In the genomic region with DNA sequence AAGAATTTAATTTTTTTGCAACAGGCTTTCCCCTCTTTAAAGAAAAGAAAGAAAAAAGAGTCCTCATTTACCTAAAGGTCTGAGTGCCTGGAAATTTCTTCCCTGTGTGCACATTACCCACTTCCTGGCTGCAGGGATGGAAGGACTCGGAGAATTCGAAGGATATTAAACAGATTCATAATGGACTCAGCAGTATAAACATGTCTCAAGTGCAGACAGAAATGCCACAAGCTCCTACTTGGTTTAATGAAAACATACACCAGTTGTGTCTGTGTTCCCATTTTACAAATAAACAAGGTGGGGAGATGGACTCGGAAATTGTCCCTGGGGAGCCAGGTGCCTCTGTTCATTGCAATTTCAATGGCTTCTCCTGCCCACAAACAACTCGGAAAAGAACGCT, we compare ENCODE assay signal across 23 cellular contexts. TPM values are rescaled to one million over a fixed set of nuclear protein-coding genes. Genes with fewer than 3 reads are reported as not detected.
"Had no signal": no experiment of that assay in that cellular context is flagged by ENCODE, and none has a peak within 500 bp of the region (broad histone marks: within the 10 kb centered on the region; RNA-seq: fewer than 3 reads in every experiment).

No MANE protein-coding gene starts in this region.

- ATAC-seq: effector memory CD8-positive, alpha-beta T cell; gastrocnemius medialis; left cardiac atrium; lower lobe of right lung; psoas muscle; right lobe of liver; stimulated activated effector memory CD8-positive, alpha-beta T cell treated with anti-CD3 and anti-CD28 coated beads, Interleukin-12 subunit alpha, Interleukin-12 subunit beta, amount 100 ng/mL, for 72 hours; stimulated activated naive CD8-positive, alpha-beta T cell treated with anti-CD3 and anti-CD28 coated beads, Interleukin-15, Interleukin-2, amounts not matched to agents 100 U/mL and 50 U/mL, for 24 hours; upper lobe of right lung had no signal

- H3K9me3 ChIP-seq: esophagus muscularis mucosa, gastrocnemius medialis, left ventricle myocardium inferior, lower lobe of right lung, neutrophil, psoas muscle, right lobe of liver, suprapubic skin, thyroid gland, upper lobe of right lung had no signal

- H3K4me1 ChIP-seq: gastrocnemius medialis, left ventricle myocardium inferior, lower lobe of right lung, psoas muscle, right lobe of liver, thyroid gland, upper lobe of right lung had no signal

- H3K27me3 ChIP-seq: gastrocnemius medialis, right lobe of liver, suprapubic skin, thyroid gland, upper lobe of right lung had no signal

- H3K36me3 ChIP-seq: esophagus muscularis mucosa, gastrocnemius medialis, left ventricle myocardium inferior, lower lobe of right lung, neutrophil, right lobe of liver, suprapubic skin, thyroid gland, upper lobe of right lung had no signal

- DNase-seq: effector memory CD8-positive, alpha-beta T cell; gastrocnemius medialis; glutamatergic neuron; immature natural killer cell; kidney; left cardiac atrium; left ventricle myocardium inferior; lower lobe of right lung; midbrain; naive B cell; nephron progenitor cell; retina; right lobe of liver; stimulated activated CD4-positive, alpha-beta T cell treated with anti-CD3 and anti-CD28 coated beads, Interleukin-4, amount 100 ng/mL, for 1 hour; stimulated activated CD8-positive, alpha-beta memory T cell treated with anti-CD3 and anti-CD28 coated beads, Interleukin-4, amount 100 ng/mL, for 48 hours; stimulated activated naive CD8-positive, alpha-beta T cell treated with anti-CD3 and anti-CD28 coated beads, Interleukin-15, Interleukin-2, amounts not matched to agents 100 U/mL and 50 U/mL, for 24 hours; thyroid gland; upper lobe of right lung had no signal

- H3K27ac ChIP-seq: esophagus muscularis mucosa, gastrocnemius medialis, left ventricle myocardium inferior, lower lobe of right lung, neutrophil, psoas muscle, right lobe of liver, suprapubic skin, thyroid gland, upper lobe of right lung had no signal

- H3K4me3 ChIP-seq: esophagus muscularis mucosa, gastrocnemius medialis, left ventricle myocardium inferior, lower lobe of right lung, psoas muscle, right lobe of liver, suprapubic skin, thyroid gland, upper lobe of right lung had no signal

RNA-seq across cellular contexts. Expression of a gene that starts 47.2 kb away (rescaled TPM):
- polyA plus RNA-seq: immature natural killer cell had no signal
